In genomic region chr1:15885701-15886612, GRCh38 we compare ENCODE assay signal across 1 cellular context.
TF ChIP-seq lines count a peak whose summit lies in the region.

No MANE protein-coding gene starts in this region.

TF ChIP-seq in HEK293, 187 proteins besides CTCF, POLR2A, EP300 and RAD21 (continued from another document and continues in another):
- TF ChIP-seq ZNF391 (tag by site-specific recombination; IDR thresholded peaks at IDR 0.05; ENCODE audit: borderline replicate concordance, low read depth), result 0 out of 2 replicates have a peak, but pooled peaks have one; percentile 17
- TF ChIP-seq ZNF837 (tag by site-specific recombination; IDR thresholded peaks at IDR 0.05), result no peak
- peak; percentile 98 for TF ChIP-seq IKZF3 (tag by site-specific recombination; IDR thresholded peaks at IDR 0.05)
- peak; percentile 86 for TF ChIP-seq KLF9 (tag by site-specific recombination; IDR thresholded peaks at IDR 0.05; ENCODE audit: low read depth)
- no peak; the same call in 1 of the 2 replicates for TF ChIP-seq SCRT2 (tag by site-specific recombination; IDR thresholded peaks at IDR 0.05)
- TF ChIP-seq TCF7L2 (IDR thresholded peaks at IDR 0.05; ENCODE audit: borderline replicate concordance, low read depth, low read length), result no peak
- no peak for TF ChIP-seq ZSCAN5A (tag by site-specific recombination; IDR thresholded peaks at IDR 0.05)
- no peak for TF ChIP-seq ZNF292 (tag by site-specific recombination; IDR thresholded peaks at IDR 0.05; ENCODE audit: borderline replicate concordance, low read depth)
- TF ChIP-seq ZNF121 (tag by site-specific recombination; IDR thresholded peaks at IDR 0.05), result no peak
- TF ChIP-seq GLIS2 (tag by site-specific recombination; IDR thresholded peaks at IDR 0.05), result no peak
- TF ChIP-seq ZNF518A (tag by site-specific recombination; conservative IDR thresholded peaks at IDR 0.05; ENCODE audit: low read depth), result no peak
- TF ChIP-seq, protein P1, sequence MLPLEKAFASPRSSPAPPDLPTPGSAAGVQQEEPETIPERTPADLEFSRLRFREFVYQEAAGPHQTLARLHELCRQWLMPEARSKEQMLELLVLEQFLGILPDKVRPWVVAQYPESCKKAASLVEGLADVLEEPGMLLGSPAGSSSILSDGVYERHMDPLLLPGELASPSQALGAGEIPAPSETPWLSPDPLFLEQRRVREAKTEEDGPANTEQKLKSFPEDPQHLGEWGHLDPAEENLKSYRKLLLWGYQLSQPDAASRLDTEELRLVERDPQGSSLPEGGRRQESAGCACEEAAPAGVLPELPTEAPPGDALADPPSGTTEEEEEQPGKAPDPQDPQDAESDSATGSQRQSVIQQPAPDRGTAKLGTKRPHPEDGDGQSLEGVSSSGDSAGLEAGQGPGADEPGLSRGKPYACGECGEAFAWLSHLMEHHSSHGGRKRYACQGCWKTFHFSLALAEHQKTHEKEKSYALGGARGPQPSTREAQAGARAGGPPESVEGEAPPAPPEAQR (tag by site-specific recombination; IDR thresholded peaks at IDR 0.05), result no peak
- TF ChIP-seq, protein P2, sequence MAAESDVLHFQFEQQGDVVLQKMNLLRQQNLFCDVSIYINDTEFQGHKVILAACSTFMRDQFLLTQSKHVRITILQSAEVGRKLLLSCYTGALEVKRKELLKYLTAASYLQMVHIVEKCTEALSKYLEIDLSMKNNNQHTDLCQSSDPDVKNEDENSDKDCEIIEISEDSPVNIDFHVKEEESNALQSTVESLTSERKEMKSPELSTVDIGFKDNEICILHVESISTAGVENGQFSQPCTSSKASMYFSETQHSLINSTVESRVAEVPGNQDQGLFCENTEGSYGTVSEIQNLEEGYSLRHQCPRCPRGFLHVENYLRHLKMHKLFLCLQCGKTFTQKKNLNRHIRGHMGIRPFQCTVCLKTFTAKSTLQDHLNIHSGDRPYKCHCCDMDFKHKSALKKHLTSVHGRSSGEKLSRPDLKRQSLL (tag by site-specific recombination; IDR thresholded peaks at IDR 0.05), result peak; percentile 43
- TF ChIP-seq SALL2 (tag by site-specific recombination; IDR thresholded peaks at IDR 0.05; ENCODE audit: borderline replicate concordance), result no peak
- TF ChIP-seq ZSCAN23 (tag by site-specific recombination; IDR thresholded peaks at IDR 0.05), result no peak
- 0 out of 2 replicates have a peak, but pooled peaks have one; percentile 37 for TF ChIP-seq ZFP37 (tag by site-specific recombination; IDR thresholded peaks at IDR 0.05)
- TF ChIP-seq ZNF76 (tag by site-specific recombination; IDR thresholded peaks at IDR 0.05; ENCODE audit: borderline replicate concordance, low read depth), result no peak
- TF ChIP-seq ZNF155 (tag by site-specific recombination; IDR thresholded peaks at IDR 0.05), result no peak
- TF ChIP-seq ZNF549 (tag by site-specific recombination; IDR thresholded peaks at IDR 0.05), result no peak
- TF ChIP-seq ZNF10 (tag by site-specific recombination; IDR thresholded peaks at IDR 0.05), result peak; percentile 43; the same call in 1 of the 2 replicates
- no peak for TF ChIP-seq ZNF423 (tag by site-specific recombination; IDR thresholded peaks at IDR 0.05)
- no peak for TF ChIP-seq ZNF48 (tag by site-specific recombination; IDR thresholded peaks at IDR 0.05)
- no peak for TF ChIP-seq MYNN (tag by site-specific recombination; IDR thresholded peaks at IDR 0.05; ENCODE audit: borderline replicate concordance)
- no peak for TF ChIP-seq ZNF777 (tag by site-specific recombination; IDR thresholded peaks at IDR 0.05; ENCODE audit: borderline replicate concordance)
- no peak; the same call in 1 of the 2 replicates for TF ChIP-seq ZBTB8A (tag by site-specific recombination; IDR thresholded peaks at IDR 0.05)
- TF ChIP-seq, protein P3, sequence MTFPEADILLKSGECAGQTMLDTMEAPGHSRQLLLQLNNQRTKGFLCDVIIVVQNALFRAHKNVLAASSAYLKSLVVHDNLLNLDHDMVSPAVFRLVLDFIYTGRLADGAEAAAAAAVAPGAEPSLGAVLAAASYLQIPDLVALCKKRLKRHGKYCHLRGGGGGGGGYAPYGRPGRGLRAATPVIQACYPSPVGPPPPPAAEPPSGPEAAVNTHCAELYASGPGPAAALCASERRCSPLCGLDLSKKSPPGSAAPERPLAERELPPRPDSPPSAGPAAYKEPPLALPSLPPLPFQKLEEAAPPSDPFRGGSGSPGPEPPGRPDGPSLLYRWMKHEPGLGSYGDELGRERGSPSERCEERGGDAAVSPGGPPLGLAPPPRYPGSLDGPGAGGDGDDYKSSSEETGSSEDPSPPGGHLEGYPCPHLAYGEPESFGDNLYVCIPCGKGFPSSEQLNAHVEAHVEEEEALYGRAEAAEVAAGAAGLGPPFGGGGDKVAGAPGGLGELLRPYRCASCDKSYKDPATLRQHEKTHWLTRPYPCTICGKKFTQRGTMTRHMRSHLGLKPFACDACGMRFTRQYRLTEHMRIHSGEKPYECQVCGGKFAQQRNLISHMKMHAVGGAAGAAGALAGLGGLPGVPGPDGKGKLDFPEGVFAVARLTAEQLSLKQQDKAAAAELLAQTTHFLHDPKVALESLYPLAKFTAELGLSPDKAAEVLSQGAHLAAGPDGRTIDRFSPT (tag by site-specific recombination; IDR thresholded peaks at IDR 0.05), result no peak
- peak; percentile 48 for TF ChIP-seq KLF8 (tag by site-specific recombination; IDR thresholded peaks at IDR 0.05)
- no peak for TF ChIP-seq ZNF37A (tag by site-specific recombination; IDR thresholded peaks at IDR 0.05)
- TF ChIP-seq ZNF433 (tag by site-specific recombination; IDR thresholded peaks at IDR 0.05; ENCODE audit: low read depth), result no peak
- peak; percentile 63 for TF ChIP-seq ZNF335 (tag by site-specific recombination; conservative IDR thresholded peaks at IDR 0.05)
- peak; percentile 97 for TF ChIP-seq ZNF341 (tag by site-specific recombination; IDR thresholded peaks at IDR 0.05; ENCODE audit: low read depth)
- TF ChIP-seq ZNF398 (tag by site-specific recombination; IDR thresholded peaks at IDR 0.05), result no peak
- TF ChIP-seq ZNF561 (tag by site-specific recombination; IDR thresholded peaks at IDR 0.05; ENCODE audit: borderline replicate concordance), result peak; percentile 56
- peak; percentile 99 for TF ChIP-seq ZNF660 (tag by site-specific recombination; IDR thresholded peaks at IDR 0.05)
- TF ChIP-seq ZNF214 (tag by site-specific recombination; IDR thresholded peaks at IDR 0.05; ENCODE audit: borderline replicate concordance), result no peak
- TF ChIP-seq ZNF610 (tag by site-specific recombination; IDR thresholded peaks at IDR 0.05; ENCODE audit: borderline replicate concordance), result 0 out of 2 replicates have a peak, but pooled peaks have one; percentile 21
- TF ChIP-seq ZNF133 (tag by site-specific recombination; IDR thresholded peaks at IDR 0.05), result no peak
- TF ChIP-seq ZNF2 (tag by site-specific recombination; IDR thresholded peaks at IDR 0.05), result peak; percentile 37; the same call in 1 of the 2 replicates
- TF ChIP-seq ZNF776 (tag by site-specific recombination; IDR thresholded peaks at IDR 0.05; ENCODE audit: borderline replicate concordance), result no peak
- TF ChIP-seq ZNF600 (tag by site-specific recombination; IDR thresholded peaks at IDR 0.05), result peak; percentile 77; the same call in 1 of the 2 replicates
- TF ChIP-seq, protein P4, sequence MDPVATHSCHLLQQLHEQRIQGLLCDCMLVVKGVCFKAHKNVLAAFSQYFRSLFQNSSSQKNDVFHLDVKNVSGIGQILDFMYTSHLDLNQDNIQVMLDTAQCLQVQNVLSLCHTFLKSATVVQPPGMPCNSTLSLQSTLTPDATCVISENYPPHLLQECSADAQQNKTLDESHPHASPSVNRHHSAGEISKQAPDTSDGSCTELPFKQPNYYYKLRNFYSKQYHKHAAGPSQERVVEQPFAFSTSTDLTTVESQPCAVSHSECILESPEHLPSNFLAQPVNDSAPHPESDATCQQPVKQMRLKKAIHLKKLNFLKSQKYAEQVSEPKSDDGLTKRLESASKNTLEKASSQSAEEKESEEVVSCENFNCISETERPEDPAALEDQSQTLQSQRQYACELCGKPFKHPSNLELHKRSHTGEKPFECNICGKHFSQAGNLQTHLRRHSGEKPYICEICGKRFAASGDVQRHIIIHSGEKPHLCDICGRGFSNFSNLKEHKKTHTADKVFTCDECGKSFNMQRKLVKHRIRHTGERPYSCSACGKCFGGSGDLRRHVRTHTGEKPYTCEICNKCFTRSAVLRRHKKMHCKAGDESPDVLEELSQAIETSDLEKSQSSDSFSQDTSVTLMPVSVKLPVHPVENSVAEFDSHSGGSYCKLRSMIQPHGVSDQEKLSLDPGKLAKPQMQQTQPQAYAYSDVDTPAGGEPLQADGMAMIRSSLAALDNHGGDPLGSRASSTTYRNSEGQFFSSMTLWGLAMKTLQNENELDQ (tag by site-specific recombination; IDR thresholded peaks at IDR 0.05; ENCODE audit: low read depth), result no peak
- TF ChIP-seq YY1 (tag by site-specific recombination; IDR thresholded peaks at IDR 0.05), result no peak
- TF ChIP-seq WT1 (tag by site-specific recombination; IDR thresholded peaks at IDR 0.05), result no peak
- peak; percentile 76; the same call in 1 of the 2 replicates for TF ChIP-seq ZNF184 (tag by site-specific recombination; IDR thresholded peaks at IDR 0.05)
- TF ChIP-seq ZNF654 (tag by site-specific recombination; IDR thresholded peaks at IDR 0.05; ENCODE audit: low read depth), result no peak
- TF ChIP-seq GLI4 (tag by site-specific recombination; IDR thresholded peaks at IDR 0.05), result no peak
- no peak for TF ChIP-seq ZNF639 (tag by site-specific recombination; IDR thresholded peaks at IDR 0.05)
- TF ChIP-seq ZNF132 (tag by site-specific recombination; IDR thresholded peaks at IDR 0.05; ENCODE audit: borderline replicate concordance), result no peak
